Comparison of ENCODE assay signal across 19 cellular contexts in genomic region chr18:48987821-48988220, GRCh38.
"Had no signal": no experiment of that assay in that cellular context is flagged by ENCODE, and none has a peak within 500 bp of the region (broad histone marks: within the 10 kb centered on the region; RNA-seq: fewer than 3 reads in every experiment).

No MANE protein-coding gene starts in this region.

- H3K4me3 ChIP-seq: cardiac muscle cell, left ventricle myocardium inferior, spleen, testis, upper lobe of right lung had no signal

- H3K9me3 ChIP-seq: left ventricle myocardium inferior, spleen, testis, upper lobe of right lung had no signal

- H3K27me3 ChIP-seq: cardiac muscle cell, spleen, testis, upper lobe of right lung had no signal

- H3K27ac ChIP-seq: cardiac muscle cell, left ventricle myocardium inferior, testis, upper lobe of right lung had no signal

- ATAC-seq: activated T-cell treated with anti-CD3 and anti-CD28 coated beads, Interleukin-2, amount 50 U/mL, for 4 hours; upper lobe of right lung; WTC11 had no signal

- DNase-seq: activated CD8-positive, alpha-beta memory T cell treated with anti-CD3 and anti-CD28 coated beads for 24 hours; activated CD8-positive, alpha-beta memory T cell treated with anti-CD3 and anti-CD28 coated beads, Interleukin-2, amount 50 U/mL, for 48 hours; activated naive CD4-positive, alpha-beta T cell; activated T-cell treated with anti-CD3 and anti-CD28 coated beads, Interleukin-2, amount 50 U/mL, for 4 hours; amniotic stem cell; effector CD8-positive, alpha-beta T cell; foreskin melanocyte; left ventricle myocardium inferior; nephron progenitor cell; occipital lobe; retina; spleen; stimulated activated CD4-positive, alpha-beta T cell treated with anti-CD3 and anti-CD28 coated beads, Interleukin-4, amount 100 ng/mL, for 1 hour; stimulated activated naive CD4-positive, alpha-beta T cell; T-helper 9 cell; testis; upper lobe of right lung had no signal

- H3K36me3 ChIP-seq: cardiac muscle cell, left ventricle myocardium inferior, spleen, upper lobe of right lung had no signal
